Comparison of ENCODE assay signal across 13 cellular contexts in the genomic region with DNA sequence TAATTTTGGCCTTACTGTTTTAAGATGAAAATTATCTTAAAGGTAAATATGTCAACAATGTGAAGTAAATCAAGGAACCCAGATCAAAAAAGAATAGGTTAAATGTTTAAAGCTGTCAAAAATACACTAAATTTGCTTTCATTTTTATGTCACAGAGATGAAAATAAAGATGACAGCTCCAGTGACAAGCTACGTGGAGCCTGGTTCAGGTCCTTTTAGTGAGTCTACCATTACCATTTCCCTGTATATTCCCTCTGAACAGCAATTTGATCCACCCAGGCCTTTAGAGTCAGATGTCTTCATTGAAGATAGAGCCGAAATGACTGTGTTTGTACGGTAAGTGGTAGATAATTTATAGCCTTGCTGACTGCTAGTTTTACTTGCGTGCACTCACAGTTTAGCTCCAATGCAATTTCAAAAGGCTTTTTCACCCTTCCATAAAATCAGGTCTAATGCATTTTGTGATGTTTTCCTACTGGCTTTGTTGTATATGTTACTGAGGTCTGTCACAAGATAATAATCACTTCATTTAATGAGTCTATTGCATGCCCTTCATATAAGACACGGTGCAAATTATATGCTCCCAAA. TPM values are rescaled to one million over a fixed set of nuclear protein-coding genes. Genes with fewer than 3 reads are reported as not detected.
DNase-seq lines count a peak whose midpoint lies in the region; ATAC-seq and TF ChIP-seq lines count a peak whose summit lies in the region.
"Had no signal": no experiment of that assay in that cellular context is flagged by ENCODE, and none has a peak within 500 bp of the region (broad histone marks: within the 10 kb centered on the region; RNA-seq: fewer than 3 reads in every experiment).

No MANE protein-coding gene starts in this region.

- H3K27me3 Mint-ChIP-seq in central memory CD8-positive, alpha-beta T cell: no peaks in the 10 kb centered on the region
- no peaks in the 10 kb centered on the region for H3K27me3 Mint-ChIP-seq in osteocyte (ENCODE audit: unreplicated experiment)
- H3K27me3 Mint-ChIP-seq: stimulated activated naive CD8-positive, alpha-beta T cell treated with anti-CD3 and anti-CD28 coated beads, Interleukin-15, Interleukin-2, amounts not matched to agents 100 ng/mL and 50 ng/mL, for 24 hours had no signal

- no peak for TF ChIP-seq CTCF in osteocyte (IDR thresholded peaks at IDR 0.05)
- no peak for TF ChIP-seq CTCF in lower leg skin (IDR thresholded peaks at IDR 0.05)

- no peak overlapping the region for H3K4me3 Mint-ChIP-seq in central memory CD8-positive, alpha-beta T cell
- H3K4me3 Mint-ChIP-seq in osteocyte (ENCODE audit: unreplicated experiment): no peak overlapping the region

- no peak for TF ChIP-seq POLR2A in lower leg skin (IDR thresholded peaks at IDR 0.05)

- peak overlapping the region; percentile 50 for H3K27ac Mint-ChIP-seq in central memory CD8-positive, alpha-beta T cell (ENCODE audit: low read depth)
- H3K27ac Mint-ChIP-seq in osteocyte (ENCODE audit: unreplicated experiment): no peak overlapping the region
- H3K27ac Mint-ChIP-seq: neural progenitor cell had no signal

- no peaks in the 10 kb centered on the region for H3K9me3 Mint-ChIP-seq in central memory CD8-positive, alpha-beta T cell
- H3K9me3 Mint-ChIP-seq in osteocyte (ENCODE audit: unreplicated experiment): no peaks in the 10 kb centered on the region
- H3K9me3 Mint-ChIP-seq: neural progenitor cell; stimulated activated naive CD8-positive, alpha-beta T cell treated with anti-CD3 and anti-CD28 coated beads, Interleukin-15, Interleukin-2, amounts not matched to agents 100 ng/mL and 50 ng/mL, for 24 hours had no signal

- DNase-seq in NCI-H345 (lab: John Stamatoyannopoulos, UW) (peak; percentile 22), NCI-H345 treated with DMSO at 0.1 percent for 48 hours (lab: John Stamatoyannopoulos, UW; ENCODE audit: unreplicated experiment) (no peak), NCI-H187 treated with DMSO at 0.1 percent for 48 hours (lab: John Stamatoyannopoulos, UW) (peak; percentile 95), osteocyte (ENCODE audit: extremely low spot score, unreplicated experiment) (peak; percentile 1), lower leg skin (ENCODE audit: low spot score in 2 of 2) (no peak)
- no peak for DNase-seq in central memory CD8-positive, alpha-beta T cell (ENCODE audit: low spot score in 2 of 2)
- DNase-seq in central memory CD4-positive, alpha-beta T cell: no peak
- DNase-seq: effector CD4-positive, alpha-beta T cell had no signal

- peaks cover 29% of the 10 kb centered on the region for H3K4me1 Mint-ChIP-seq in central memory CD8-positive, alpha-beta T cell
- H3K4me1 Mint-ChIP-seq in osteocyte (ENCODE audit: unreplicated experiment): peaks cover 18% of the 10 kb centered on the region

- intact Hi-C loops in lower leg skin (cut with DNase I; ENCODE audit: low total_unique reads): no loop called here

- no peak overlapping the region for H3K4me3 ChIP-seq in lower leg skin (ENCODE audit: low read depth, poor library complexity, severe bottlenecking)

- peaks cover 35% of the 10 kb centered on the region for H3K36me3 Mint-ChIP-seq in central memory CD8-positive, alpha-beta T cell (ENCODE audit: insufficient read depth)
- peaks cover 41% of the 10 kb centered on the region for H3K36me3 Mint-ChIP-seq in osteocyte (ENCODE audit: unreplicated experiment)

- ATAC-seq in central memory CD8-positive, alpha-beta T cell (replicated peaks; ENCODE audit: extremely low read depth, poor library complexity, severe bottlenecking): no peak
- no peak for ATAC-seq in HG03439 (IDR thresholded peaks at IDR 0.05; ENCODE audit: unreplicated experiment)
- ATAC-seq: A549 had no signal

- 60 to 71% methylated on average over 5 of the region's 5 CpGs for WGBS in lower leg skin, 2 donors

RNA-seq across cellular contexts. Expression of a gene that starts 1.9 kb away (rescaled TPM):
- total RNA-seq in osteocyte (33.9 and 36.8 TPM in 2 replicates), lower leg skin (100 to 1,000 TPM; 141 to 195 (median 162) TPM)

RNA-seq across cellular contexts. Expression of a gene that starts 28.2 kb away (rescaled TPM):
- total RNA-seq in osteocyte (not detected in 2 replicates), lower leg skin (not detected)
- total RNA-seq: LHCN-M2 had no signal

Comparison
In these comparisons a context has a peak if more than half of its experiments do, and no peak if none do; other contexts are left out.
1. DNase-seq: peak in NCI-H345 (single experiment), NCI-H187 treated with DMSO at 0.1 percent for 48 hours (single experiment) and osteocyte (single experiment); none in NCI-H345 treated with DMSO at 0.1 percent for 48 hours (single experiment), central memory CD8-positive, alpha-beta T cell (0 of 2), central memory CD4-positive, alpha-beta T cell (single experiment) and lower leg skin (0 of 2).